Comparison of ENCODE assay signal across 33 cellular contexts in the genomic region with DNA sequence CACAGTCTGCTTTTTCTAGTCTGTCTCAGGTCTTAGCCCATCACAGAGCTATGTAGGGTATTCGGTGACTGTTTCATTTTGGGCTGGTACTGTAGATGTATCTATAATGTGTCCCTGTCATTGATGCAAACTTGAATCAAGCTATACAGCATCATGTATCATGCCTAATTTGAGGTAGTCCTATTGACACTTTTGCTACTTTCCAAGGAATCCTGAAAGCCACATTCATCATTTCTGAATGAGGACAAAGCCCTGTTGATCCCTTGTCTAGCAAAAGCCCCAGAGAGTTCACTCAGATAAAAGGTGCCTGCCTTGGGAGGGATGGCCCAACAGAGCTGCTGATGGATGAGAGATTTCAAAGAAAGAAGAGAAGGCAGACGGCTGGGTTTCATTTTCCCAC.
DNase-seq lines count a peak whose midpoint lies in the region; ATAC-seq, FAIRE-seq and TF ChIP-seq lines count a peak whose summit lies in the region.
"Had no signal": no experiment of that assay in that cellular context is flagged by ENCODE, and none has a peak within 500 bp of the region (broad histone marks: within the 10 kb centered on the region; RNA-seq: fewer than 3 reads in every experiment).

No MANE protein-coding gene starts in this region.

- H3K27me3 ChIP-seq in astrocyte (ENCODE audit: insufficient read depth, low read length) (no peaks in the 10 kb centered on the region), mesenchymal stem cell (ENCODE audit: control insufficient read depth in 1 of 2, insufficient read depth in 1 of 2, low read length in 2 of 2) (peaks cover 0 to 2% of the 10 kb centered on the region in 2 experiments)
- H3K27me3 ChIP-seq: body of pancreas, Peyer's patch, upper lobe of right lung had no signal

- H3K18ac ChIP-seq in mesenchymal stem cell (ENCODE audit: low read depth in 1 of 2, low read length in 2 of 2), result no peak overlapping the region

- no peak overlapping the region for H2BK12ac ChIP-seq in mesenchymal stem cell (ENCODE audit: low read length in 2 of 2)

- no peaks in the 10 kb centered on the region for H4K20me1 ChIP-seq in astrocyte (ENCODE audit: insufficient read depth, low read length)

- H4K91ac ChIP-seq in mesenchymal stem cell (ENCODE audit: low read length), result no peak overlapping the region

- H3K4me3 Mint-ChIP-seq in astrocyte (ENCODE audit: unreplicated experiment), result no peak overlapping the region
- no peak overlapping the region for H3K4me3 Mint-ChIP-seq in mesothelial cell of epicardium
- H3K4me3 Mint-ChIP-seq: activated naive CD8-positive, alpha-beta T cell treated with anti-CD3 and anti-CD28 coated beads, Interleukin-2, amount 50 U/mL, for 24 hours; activated T-cell treated with anti-CD3 and anti-CD28 coated beads, Interleukin-2, amount 50 U/mL, for 72 hours; immature natural killer cell; T-helper 1 cell treated with Interleukin-12 subunit alpha and Interleukin-12 subunit beta and Interleukin-4 antibody, amounts not matched to agents 30 μg/mL and 1 μg/mL, for 36 hours had no signal

- H3K23ac ChIP-seq in mesenchymal stem cell (ENCODE audit: low read length in 2 of 2), result no peak overlapping the region

- no peaks in the 10 kb centered on the region for H3K79me2 ChIP-seq in astrocyte (ENCODE audit: insufficient read depth, low read length)
- H3K79me2 ChIP-seq: parathyroid adenoma had no signal

- ATAC-seq in esophagus mucosa, result no peak
- ATAC-seq: activated naive CD8-positive, alpha-beta T cell treated with anti-CD3 and anti-CD28 coated beads, Interleukin-2, amount 50 U/mL, for 24 hours; activated T-cell treated with anti-CD3 and anti-CD28 coated beads, Interleukin-2, amount 50 U/mL, for 72 hours; body of pancreas; stimulated activated naive CD8-positive, alpha-beta T cell treated with anti-CD3 and anti-CD28 coated beads, Interleukin-15, Interleukin-2, amounts not matched to agents 100 U/mL and 50 U/mL, for 24 hours; upper lobe of right lung had no signal

- no peak overlapping the region for H2AK5ac ChIP-seq in mesenchymal stem cell (ENCODE audit: low read length, severe bottlenecking)

- no peak overlapping the region for H2BK5ac ChIP-seq in mesenchymal stem cell (ENCODE audit: low read depth, low read length, poor library complexity, severe bottlenecking)

- peak; percentile 5 for DNase-seq in COLO829 (ENCODE audit: low spot score)
- peak; percentile 30 for DNase-seq in HT1080 (ENCODE audit: low read depth)
- no peak for DNase-seq in astrocyte (ENCODE audit: low read depth)
- no peak for DNase-seq in mesenchymal stem cell
- DNase-seq in erythroblast (lab: John Stamatoyannopoulos, UW), result no peak
- no peak for DNase-seq in mesothelial cell of epicardium (ENCODE audit: low spot score in 2 of 2, unreplicated experiment in 2 of 2)
- DNase-seq in COLO668 (lab: John Stamatoyannopoulos, UW; ENCODE audit: unreplicated experiment), result no peak
- DNase-seq: activated CD4-positive, alpha-beta T cell treated with anti-CD3 and anti-CD28 coated beads, Interleukin-2, amount 50 U/mL, for 48 hours; activated naive CD8-positive, alpha-beta T cell treated with anti-CD3 and anti-CD28 coated beads, Interleukin-2, amount 50 U/mL, for 24 hours; activated T-cell treated with anti-CD3 and anti-CD28 coated beads, Interleukin-2, amount 50 U/mL, for 72 hours; body of pancreas; Caco-2; DMS79; dorsolateral prefrontal cortex; GDM1; H7; hypothalamus; immature natural killer cell; Kasumi-1; mammary epithelial cell; NCI-H1048; NCI-H1694; NCI-H748 treated with DMSO at 0.1 percent for 48 hours; Peyer's patch; retina; stimulated activated naive CD8-positive, alpha-beta T cell treated with anti-CD3 and anti-CD28 coated beads, Interleukin-15, Interleukin-2, amounts not matched to agents 100 U/mL and 50 U/mL, for 24 hours; upper lobe of right lung had no signal

- peak overlapping the region; percentile 79 for H3K27ac ChIP-seq in astrocyte (ENCODE audit: low read depth, low read length)
- H3K27ac ChIP-seq in mesenchymal stem cell (ENCODE audit: low read length, poor library complexity, severe bottlenecking), result peak overlapping the region; percentile 14
- H3K27ac ChIP-seq: body of pancreas, dorsolateral prefrontal cortex, parathyroid adenoma, Peyer's patch, upper lobe of right lung had no signal

- H3K36me3 Mint-ChIP-seq in astrocyte (ENCODE audit: low read depth, unreplicated experiment) (peaks cover 3% of the 10 kb centered on the region), mesothelial cell of epicardium (no peaks in the 10 kb centered on the region)

- no peak overlapping the region for H4K8ac ChIP-seq in mesenchymal stem cell (ENCODE audit: low read length)

- H3K9me3 ChIP-seq in astrocyte (ENCODE audit: insufficient read depth, low read depth, low read length) (no peaks in the 10 kb centered on the region), mesenchymal stem cell (ENCODE audit: control insufficient read depth, low read length) (no peaks in the 10 kb centered on the region)
- H3K9me3 ChIP-seq: body of pancreas, Caco-2, Peyer's patch, upper lobe of right lung had no signal

- H3K9me3 Mint-ChIP-seq in astrocyte (ENCODE audit: unreplicated experiment) (peaks cover 7% of the 10 kb centered on the region), mesothelial cell of epicardium (no peaks in the 10 kb centered on the region)

- no peak overlapping the region for H3K14ac ChIP-seq in mesenchymal stem cell (ENCODE audit: low read length in 2 of 2)

- no peak overlapping the region for H2BK15ac ChIP-seq in mesenchymal stem cell (ENCODE audit: low read depth, poor library complexity, severe bottlenecking)

- H3K27ac Mint-ChIP-seq in astrocyte (ENCODE audit: unreplicated experiment) (peak overlapping the region; percentile 99), mesothelial cell of epicardium (no peak overlapping the region)
- H3K27ac Mint-ChIP-seq: activated naive CD8-positive, alpha-beta T cell treated with anti-CD3 and anti-CD28 coated beads, Interleukin-2, amount 50 U/mL, for 24 hours; activated T-cell treated with anti-CD3 and anti-CD28 coated beads, Interleukin-2, amount 50 U/mL, for 72 hours; T-helper 1 cell treated with Interleukin-12 subunit alpha and Interleukin-12 subunit beta and Interleukin-4 antibody, amounts not matched to agents 30 μg/mL and 1 μg/mL, for 36 hours had no signal

- FAIRE-seq in astrocyte (lab: Jason Lieb, UNC), result peak; percentile 85
- FAIRE-seq: GM19239, TTC549 had no signal

- no peak overlapping the region for H2BK120ac ChIP-seq in mesenchymal stem cell (ENCODE audit: low read depth, low read length)

- H3K4me2 ChIP-seq in astrocyte (ENCODE audit: low read length) (peak overlapping the region; percentile 30), mesenchymal stem cell (ENCODE audit: low read length, poor library complexity, severe bottlenecking) (no peak overlapping the region)

- H2AFZ ChIP-seq in astrocyte (ENCODE audit: low read depth, low read length), result no peak overlapping the region
- no peak overlapping the region for H2AFZ ChIP-seq in mesenchymal stem cell (ENCODE audit: low read depth, low read length)
- H2AFZ ChIP-seq: parathyroid adenoma had no signal

- peaks cover 10% of the 10 kb centered on the region for H3K4me1 ChIP-seq in astrocyte (ENCODE audit: insufficient read depth, low read length)
- H3K4me1 ChIP-seq in mesenchymal stem cell (ENCODE audit: control insufficient read depth, insufficient read depth, low read depth, low read length), result peaks cover 2% of the 10 kb centered on the region
- H3K4me1 ChIP-seq: body of pancreas, Caco-2, parathyroid adenoma, Peyer's patch, upper lobe of right lung had no signal

- H3K27me3 Mint-ChIP-seq in astrocyte (ENCODE audit: low read depth, unreplicated experiment) (no peaks in the 10 kb centered on the region), mesothelial cell of epicardium (ENCODE audit: low read depth) (peaks cover 2% of the 10 kb centered on the region)
- H3K27me3 Mint-ChIP-seq: activated naive CD8-positive, alpha-beta T cell treated with anti-CD3 and anti-CD28 coated beads, Interleukin-2, amount 50 U/mL, for 24 hours had no signal

- TF ChIP-seq CTCF in astrocyte (IDR thresholded peaks at IDR 0.05; ENCODE audit: insufficient read depth, low read depth, low read length) (no peak), mesothelial cell of epicardium (IDR thresholded peaks at IDR 0.05; ENCODE audit: unreplicated experiment) (no peak)

- H3K36me3 ChIP-seq in astrocyte (ENCODE audit: insufficient read depth, low read length), result no peaks in the 10 kb centered on the region
- H3K36me3 ChIP-seq in mesenchymal stem cell (ENCODE audit: control insufficient read depth in 1 of 2, insufficient read depth in 2 of 2, low read depth in 1 of 2, low read length in 2 of 2), result no peaks in the 10 kb centered on the region
- H3K36me3 ChIP-seq: Peyer's patch, upper lobe of right lung had no signal

- no peak for TF ChIP-seq POLR2A in erythroblast (IDR thresholded peaks at IDR 0.05; ENCODE audit: low read length)

- WGBS in mesenchymal stem cell, result no CpG with 5 or more reads among the region's 2 CpGs

- H3K79me1 ChIP-seq in mesenchymal stem cell (replicated peaks; ENCODE audit: low read length, poor library complexity, severe bottlenecking), result no peaks in the 10 kb centered on the region

- H3K9ac ChIP-seq in astrocyte (ENCODE audit: low read length) (peak overlapping the region; percentile 59), mesenchymal stem cell (ENCODE audit: low read length) (no peak overlapping the region)
- H3K9ac ChIP-seq: parathyroid adenoma had no signal

- peaks cover 21% of the 10 kb centered on the region for H3K4me1 Mint-ChIP-seq in astrocyte (ENCODE audit: low read depth, unreplicated experiment)
- no peaks in the 10 kb centered on the region for H3K4me1 Mint-ChIP-seq in mesothelial cell of epicardium

- H3K4me3 ChIP-seq in astrocyte (ENCODE audit: insufficient read depth, low read depth, low read length) (peak overlapping the region; percentile 1), mesenchymal stem cell (ENCODE audit: insufficient read depth in 1 of 2, low read depth in 1 of 2, low read length in 2 of 2) (no peak overlapping the region)
- H3K4me3 ChIP-seq: body of pancreas, dorsolateral prefrontal cortex, Peyer's patch, skin epidermis, upper lobe of right lung had no signal

- no peak overlapping the region for H3K4ac ChIP-seq in mesenchymal stem cell (ENCODE audit: low read depth in 1 of 2, low read length in 2 of 2)

Comparison
In these comparisons a context has a peak if more than half of its experiments do, and no peak if none do; other contexts are left out.
1. DNase-seq: peak in COLO829 (single experiment) and HT1080 (single experiment); none in astrocyte (single experiment), mesenchymal stem cell (single experiment), erythroblast (0 of 2), mesothelial cell of epicardium (0 of 2) and COLO668 (single experiment).